ENCODE assay signal across 8 cellular contexts in genomic region chr10:5776150-5776880, GRCh38. TPM values are rescaled to one million over a fixed set of nuclear protein-coding genes. Genes with fewer than 3 reads are reported as not detected.
DNase-seq lines count a peak whose midpoint lies in the region; ATAC-seq and TF ChIP-seq lines count a peak whose summit lies in the region.

No MANE protein-coding gene starts in this region.

- H3K9me3 ChIP-seq in OCI-LY1 (ENCODE audit: low read length): no peaks in the 10 kb centered on the region

- H3K4me2 ChIP-seq in OCI-LY1 (ENCODE audit: low read length): no peak overlapping the region; the same call in 1 of the 2 replicates

- no peaks in the 10 kb centered on the region for H3K27me3 ChIP-seq in OCI-LY1 (ENCODE audit: insufficient read depth, low read length)

- H3K36me3 Mint-ChIP-seq in effector memory CD8-positive, alpha-beta T cell (ENCODE audit: insufficient read depth): peaks cover 47% of the 10 kb centered on the region
- H3K36me3 Mint-ChIP-seq in nephron progenitor cell (ENCODE audit: low read depth): peaks cover 96% of the 10 kb centered on the region

- H3K4me3 ChIP-seq in OCI-LY1 (ENCODE audit: low read depth, low read length, poor library complexity, severe bottlenecking): no peak overlapping the region

- DNase-seq in AG20443 (ENCODE audit: low spot score): peak; percentile 13
- DNase-seq in effector memory CD8-positive, alpha-beta T cell: no peak
- DNase-seq in nephron progenitor cell: no peak
- DNase-seq in D341Med (ENCODE audit: low spot score): no peak
- no peak for DNase-seq in NCI-H1092 treated with DMSO at 0.1 percent for 48 hours (lab: John Stamatoyannopoulos, UW)
- no peak for DNase-seq in dermis blood vessel endothelial cell

- H2AFZ ChIP-seq in OCI-LY1 (ENCODE audit: low read length): no peak overlapping the region

- H3F3A ChIP-seq in OCI-LY1 (ENCODE audit: insufficient read depth, low read length): no peaks in the 10 kb centered on the region

- H3K79me2 ChIP-seq in OCI-LY1 (ENCODE audit: insufficient read depth, low read length): peaks cover 58% of the 10 kb centered on the region

- TF ChIP-seq CTCF in OCI-LY1 (IDR thresholded peaks at IDR 0.05; ENCODE audit: low read length) (no peak), nephron progenitor cell (IDR thresholded peaks at IDR 0.05) (no peak)

- H4K20me1 ChIP-seq in OCI-LY1 (ENCODE audit: insufficient read depth, low read length): 0 out of 2 replicates have a peak, but pooled peaks cover 3% of the 10 kb centered on the region

- H3K9me3 Mint-ChIP-seq in effector memory CD8-positive, alpha-beta T cell: no peaks in the 10 kb centered on the region
- H3K9me3 Mint-ChIP-seq in nephron progenitor cell: peaks cover 12% of the 10 kb centered on the region

- H3K27me3 Mint-ChIP-seq in effector memory CD8-positive, alpha-beta T cell: no peaks in the 10 kb centered on the region
- no peaks in the 10 kb centered on the region for H3K27me3 Mint-ChIP-seq in nephron progenitor cell (ENCODE audit: low read depth, poor library complexity)

- H3K9me2 ChIP-seq in OCI-LY1 (ENCODE audit: low read depth, low read length): no peaks in the 10 kb centered on the region

- peak overlapping the region; percentile 22 for H3K27ac ChIP-seq in OCI-LY1 (ENCODE audit: low read depth, low read length, poor library complexity, severe bottlenecking)

- H3K27ac Mint-ChIP-seq in effector memory CD8-positive, alpha-beta T cell: peak overlapping the region; percentile 82 to 94
- peak overlapping the region; percentile 76 for H3K27ac Mint-ChIP-seq in nephron progenitor cell

- no peak for ATAC-seq in effector memory CD8-positive, alpha-beta T cell (replicated peaks)
- no peak for ATAC-seq in GM18868 (IDR thresholded peaks at IDR 0.05; ENCODE audit: unreplicated experiment)

- no peak overlapping the region for H3K9ac ChIP-seq in OCI-LY1 (ENCODE audit: low read length)

- H3K4me1 Mint-ChIP-seq in effector memory CD8-positive, alpha-beta T cell (ENCODE audit: low read depth in 2 of 2): peaks cover 22 to 47% of the 10 kb centered on the region in 2 donors
- H3K4me1 Mint-ChIP-seq in nephron progenitor cell: peaks cover 8% of the 10 kb centered on the region

- H3K4me1 ChIP-seq in OCI-LY1 (ENCODE audit: insufficient read depth, low read length, severe bottlenecking): peaks cover 20% of the 10 kb centered on the region

- peak overlapping the region; percentile 21 to 47 for H3K4me3 Mint-ChIP-seq in effector memory CD8-positive, alpha-beta T cell
- no peak overlapping the region for H3K4me3 Mint-ChIP-seq in nephron progenitor cell

- peaks cover 98% of the 10 kb centered on the region for H3K36me3 ChIP-seq in OCI-LY1 (ENCODE audit: insufficient read depth, low read length)

RNA-seq across cellular contexts. Expression of gene GDI2, which starts 36.9 kb away (rescaled TPM):
- total RNA-seq in dermis blood vessel endothelial cell: 581 and 665 TPM in 2 replicates
